ENCODE assay signal across 29 cellular contexts in the genomic region with DNA sequence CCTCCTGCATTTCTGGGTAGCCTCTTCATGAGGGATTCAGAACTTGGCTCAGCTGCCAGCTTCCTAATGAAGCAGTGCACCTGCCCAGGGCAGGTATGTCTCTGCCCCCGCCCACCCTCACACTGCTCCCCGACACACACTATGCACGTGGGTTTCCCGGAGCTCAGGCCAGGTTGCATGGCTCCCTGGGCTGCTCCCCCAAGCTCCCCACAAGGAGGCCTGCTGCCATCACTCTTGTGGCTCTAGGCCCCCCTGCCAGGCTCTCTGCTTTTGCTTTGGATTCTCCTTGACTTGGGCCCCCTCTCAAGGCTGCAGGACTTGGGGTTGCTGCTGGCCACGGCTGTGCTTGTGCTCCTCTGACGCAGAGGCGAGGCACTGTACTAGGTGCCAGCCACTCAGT. TPM values are rescaled to one million over a fixed set of nuclear protein-coding genes. Genes with fewer than 3 reads are reported as not detected.
"Had no signal": no experiment of that assay in that cellular context is flagged by ENCODE, and none has a peak within 500 bp of the region (broad histone marks: within the 10 kb centered on the region; RNA-seq: fewer than 3 reads in every experiment).

No MANE protein-coding gene starts in this region.

- H3K27ac Mint-ChIP-seq: activated CD4-positive, alpha-beta memory T cell treated with anti-CD3 and anti-CD28 coated beads, Interleukin-2, amount 10 ng/mL, durations not matched to agents 7 days and 5 days; activated naive CD4-positive, alpha-beta T cell treated with anti-CD3 and anti-CD28 coated beads, Interleukin-2, amount 50 U/mL, for 24 hours; activated naive CD8-positive, alpha-beta T cell treated with anti-CD3 and anti-CD28 coated beads, Interleukin-2, amount 10 ng/mL, durations not matched to agents 7 days and 5 days; activated T-cell treated with anti-CD3 and anti-CD28 coated beads, Interleukin-2, amount 50 U/mL, for 24 hours; activated T-helper 2 cell treated with anti-CD3 and anti-CD28 coated beads, Interferon-gamma antibody, Interleukin-2, Interleukin-4, amounts not matched to agents 10 μg/mL and 5 μg/mL and 100 μg/mL, durations not matched to agents 14 hours and 24 hours and 36 hours had no signal

- H3K4me2 ChIP-seq: KMS-11 had no signal

- H3K36me3 ChIP-seq: ascending aorta, cardiac muscle cell had no signal

- H3K4me1 Mint-ChIP-seq: activated CD4-positive, alpha-beta memory T cell treated with anti-CD3 and anti-CD28 coated beads, Interleukin-2, amount 10 ng/mL, durations not matched to agents 7 days and 5 days; activated naive CD4-positive, alpha-beta T cell treated with anti-CD3 and anti-CD28 coated beads, Interleukin-2, amount 50 U/mL, for 24 hours; activated naive CD8-positive, alpha-beta T cell treated with anti-CD3 and anti-CD28 coated beads, Interleukin-2, amount 10 ng/mL, durations not matched to agents 7 days and 5 days had no signal

- H3K36me3 Mint-ChIP-seq: activated naive CD4-positive, alpha-beta T cell treated with anti-CD3 and anti-CD28 coated beads, Interleukin-2, amount 50 U/mL, for 24 hours; activated naive CD8-positive, alpha-beta T cell treated with anti-CD3 and anti-CD28 coated beads, Interleukin-2, amount 10 ng/mL, durations not matched to agents 7 days and 5 days had no signal

- DNase-seq: activated CD4-positive, alpha-beta memory T cell treated with anti-CD3 and anti-CD28 coated beads, Interleukin-2, amount 10 ng/mL, durations not matched to agents 7 days and 5 days; activated CD4-positive, alpha-beta T cell treated with anti-CD3 and anti-CD28 coated beads for 1 hour; activated CD4-positive, alpha-beta T cell treated with anti-CD3 and anti-CD28 coated beads for 48 hours; activated CD4-positive, CD25-positive, alpha-beta regulatory T cell; activated CD8-positive, alpha-beta memory T cell treated with anti-CD3 and anti-CD28 coated beads for 24 hours; activated gamma-delta T cell; activated naive CD4-positive, alpha-beta T cell treated with Interleukin-2 at 50 U/mL for 16 hours; activated naive CD8-positive, alpha-beta T cell treated with anti-CD3 and anti-CD28 coated beads, Interleukin-2, amount 10 ng/mL, durations not matched to agents 7 days and 5 days; activated T-cell treated with anti-CD3 and anti-CD28 coated beads, Interleukin-2, amount 50 U/mL, for 24 hours; amygdala; MM.1S; MV-4-11; NCI-H1092; NCI-H1436 treated with DMSO at 0.1 percent for 48 hours; NCI-H1694 treated with DMSO at 0.1 percent for 48 hours; NCI-H2029; NCI-H345; NCI-H524 treated with DMSO at 0.1 percent for 48 hours; OCI-M1; Right ventricle myocardium superior; SW 1271; T1000; WERI-Rb-1 had no signal

- H3K9me3 Mint-ChIP-seq: activated CD4-positive, alpha-beta memory T cell treated with anti-CD3 and anti-CD28 coated beads, Interleukin-2, amount 10 ng/mL, durations not matched to agents 7 days and 5 days; activated naive CD4-positive, alpha-beta T cell treated with anti-CD3 and anti-CD28 coated beads, Interleukin-2, amount 50 U/mL, for 24 hours; activated naive CD8-positive, alpha-beta T cell treated with anti-CD3 and anti-CD28 coated beads, Interleukin-2, amount 10 ng/mL, durations not matched to agents 7 days and 5 days; activated T-cell treated with anti-CD3 and anti-CD28 coated beads, Interleukin-2, amount 50 U/mL, for 24 hours; activated T-helper 2 cell treated with anti-CD3 and anti-CD28 coated beads, Interferon-gamma antibody, Interleukin-2, Interleukin-4, amounts not matched to agents 10 μg/mL and 5 μg/mL and 100 μg/mL, durations not matched to agents 14 hours and 24 hours and 36 hours had no signal

- H3K27ac ChIP-seq: ascending aorta, cardiac muscle cell, KMS-11, WERI-Rb-1 had no signal

- H3K4me3 ChIP-seq: ascending aorta, cardiac muscle cell had no signal

- H3K4me1 ChIP-seq: ascending aorta had no signal

- H3K9ac ChIP-seq: KMS-11 had no signal

- H3K9me3 ChIP-seq: ascending aorta had no signal

- H3K4me3 Mint-ChIP-seq: activated CD4-positive, alpha-beta memory T cell treated with anti-CD3 and anti-CD28 coated beads, Interleukin-2, amount 10 ng/mL, durations not matched to agents 7 days and 5 days; activated naive CD4-positive, alpha-beta T cell treated with anti-CD3 and anti-CD28 coated beads, Interleukin-2, amount 50 U/mL, for 24 hours; activated naive CD8-positive, alpha-beta T cell treated with anti-CD3 and anti-CD28 coated beads, Interleukin-2, amount 10 ng/mL, durations not matched to agents 7 days and 5 days; activated T-cell treated with anti-CD3 and anti-CD28 coated beads, Interleukin-2, amount 50 U/mL, for 24 hours had no signal

- H3K27me3 ChIP-seq: ascending aorta, cardiac muscle cell had no signal

RNA-seq across cellular contexts. Expression of a gene that starts 43.6 kb away (rescaled TPM):
- total RNA-seq: LHCN-M2 had no signal
